9 cellular contexts compared by ENCODE assay signal in genomic region chr17:75822119-75822799, GRCh38. TPM values are rescaled to one million over a fixed set of nuclear protein-coding genes. Genes with fewer than 3 reads are reported as not detected.
DNase-seq lines count a peak whose midpoint lies in the region; ATAC-seq and TF ChIP-seq lines count a peak whose summit lies in the region.
"Had no signal": no experiment of that assay in that cellular context is flagged by ENCODE, and none has a peak within 500 bp of the region (broad histone marks: within the 10 kb centered on the region; RNA-seq: fewer than 3 reads in every experiment).

No MANE protein-coding gene starts in this region.

- DNase-seq in stimulated activated naive CD4-positive, alpha-beta T cell (lab: John Stamatoyannopoulos, UW) = peak in 4 of 6 experiments; percentile 10 to 45 (median 34)
- DNase-seq in stimulated activated naive CD4-positive, alpha-beta T cell treated with Interleukin-2 at 50 U/mL for 16 hours (lab: John Stamatoyannopoulos, UW) = no peak
- peak; percentile 50 for DNase-seq in activated CD4-positive, alpha-beta T cell treated with anti-CD3 and anti-CD28 coated beads for 48 hours
- DNase-seq in iPS-NIHi11 (ENCODE audit: low spot score) (peak; percentile 60), NOMO-1 (lab: John Stamatoyannopoulos, UW; ENCODE audit: unreplicated experiment in 2 of 2) (no peak), endothelial cell (ENCODE audit: low spot score) (no peak)
- DNase-seq: KBM-7 had no signal

- peaks cover 4% of the 10 kb centered on the region for H3K27me3 Mint-ChIP-seq in endothelial cell (ENCODE audit: unreplicated experiment)

- no peaks in the 10 kb centered on the region for H3K4me1 Mint-ChIP-seq in endothelial cell (ENCODE audit: unreplicated experiment)

- H3K4me3 Mint-ChIP-seq in endothelial cell (ENCODE audit: unreplicated experiment) = no peak overlapping the region

- no peak overlapping the region for H3K27ac Mint-ChIP-seq in endothelial cell (ENCODE audit: unreplicated experiment)

- no peaks in the 10 kb centered on the region for H3K9me3 Mint-ChIP-seq in endothelial cell (ENCODE audit: unreplicated experiment)

- peaks cover 26% of the 10 kb centered on the region for H3K36me3 Mint-ChIP-seq in endothelial cell (ENCODE audit: low read depth, unreplicated experiment)

- ATAC-seq in HG02884 (IDR thresholded peaks at IDR 0.05; ENCODE audit: unreplicated experiment) (no peak), GM18861 (IDR thresholded peaks at IDR 0.05; ENCODE audit: unreplicated experiment) (no peak)

- TF ChIP-seq CTCF in endothelial cell (IDR thresholded peaks at IDR 0.05; ENCODE audit: unreplicated experiment) = no peak

RNA-seq across cellular contexts. Expression of gene UNC13D, which starts 21.9 kb away (rescaled TPM):
- 11.5 TPM for total RNA-seq in endothelial cell (ENCODE audit: unreplicated experiment)

RNA-seq across cellular contexts. Expression of gene WBP2, which starts 32.9 kb away (rescaled TPM):
- 69.6 TPM for total RNA-seq in endothelial cell (ENCODE audit: unreplicated experiment)

RNA-seq across cellular contexts. Expression of gene UNK, which starts 37.7 kb away (rescaled TPM):
- 28.8 TPM for total RNA-seq in endothelial cell (ENCODE audit: unreplicated experiment)

RNA-seq across cellular contexts. Expression of gene TRIM47, which starts 56.1 kb away (rescaled TPM):
- 4.4 TPM for total RNA-seq in endothelial cell (ENCODE audit: unreplicated experiment)

RNA-seq across cellular contexts. Expression of gene GALK1, which starts 57.3 kb away (rescaled TPM):
- total RNA-seq in endothelial cell (ENCODE audit: unreplicated experiment) = 18.0 TPM

Comparison
In these comparisons a context has a peak if more than half of its experiments do, and no peak if none do; other contexts are left out.
1. DNase-seq: peak in stimulated activated naive CD4-positive, alpha-beta T cell (4 of 6), activated CD4-positive, alpha-beta T cell treated with anti-CD3 and anti-CD28 coated beads for 48 hours (single experiment) and iPS-NIHi11 (single experiment); none in stimulated activated naive CD4-positive, alpha-beta T cell treated with Interleukin-2 at 50 U/mL for 16 hours (single experiment), NOMO-1 (0 of 2) and endothelial cell (single experiment).